ENCODE assay signal across 8 cellular contexts in the genomic region with DNA sequence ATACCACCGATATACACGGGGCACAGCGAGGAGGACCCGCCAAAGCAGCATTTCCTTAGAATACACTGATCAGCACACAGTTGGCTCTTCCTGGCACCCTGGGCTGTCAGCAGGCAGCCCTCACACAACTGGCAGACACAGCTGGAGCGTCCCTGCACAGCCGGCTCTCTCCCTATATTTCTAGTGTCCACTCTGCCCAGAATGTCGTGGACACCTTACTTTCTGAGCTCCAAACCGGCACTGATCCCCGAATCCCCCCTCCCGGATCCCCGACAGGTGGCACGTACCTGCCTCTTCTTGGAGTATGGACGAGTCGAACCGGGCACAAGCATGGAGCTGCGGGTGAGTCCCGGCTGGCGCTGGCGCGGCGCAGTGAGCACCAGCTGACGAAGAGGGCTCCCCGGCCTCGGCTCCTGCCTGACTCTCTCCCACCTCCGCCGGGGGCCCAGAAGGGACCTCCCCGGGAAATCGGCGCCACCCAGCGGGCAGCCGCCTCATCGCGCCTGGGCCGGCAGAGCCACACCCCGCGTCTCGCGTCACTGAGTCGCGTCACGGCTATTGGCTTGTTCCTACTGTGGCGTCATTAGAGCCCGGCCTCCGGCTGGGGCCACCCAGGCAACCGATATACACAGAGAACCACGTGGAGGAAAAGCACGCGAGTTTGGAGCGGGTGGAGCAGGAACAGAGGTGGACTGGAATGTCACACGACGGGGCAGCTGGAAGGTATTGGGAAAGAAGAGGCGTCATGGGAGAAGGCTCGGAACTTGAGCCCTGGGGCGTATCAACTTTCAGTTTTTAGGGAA. TPM values are rescaled to one million over a fixed set of nuclear protein-coding genes. Genes with fewer than 3 reads are reported as not detected.
A peak's percentile ranks its signal among the peaks of the same experiment; 100 is the strongest.
DNase-seq lines count a peak whose midpoint lies in the region; ATAC-seq and TF ChIP-seq lines count a peak whose summit lies in the region.

A gene with protein sequence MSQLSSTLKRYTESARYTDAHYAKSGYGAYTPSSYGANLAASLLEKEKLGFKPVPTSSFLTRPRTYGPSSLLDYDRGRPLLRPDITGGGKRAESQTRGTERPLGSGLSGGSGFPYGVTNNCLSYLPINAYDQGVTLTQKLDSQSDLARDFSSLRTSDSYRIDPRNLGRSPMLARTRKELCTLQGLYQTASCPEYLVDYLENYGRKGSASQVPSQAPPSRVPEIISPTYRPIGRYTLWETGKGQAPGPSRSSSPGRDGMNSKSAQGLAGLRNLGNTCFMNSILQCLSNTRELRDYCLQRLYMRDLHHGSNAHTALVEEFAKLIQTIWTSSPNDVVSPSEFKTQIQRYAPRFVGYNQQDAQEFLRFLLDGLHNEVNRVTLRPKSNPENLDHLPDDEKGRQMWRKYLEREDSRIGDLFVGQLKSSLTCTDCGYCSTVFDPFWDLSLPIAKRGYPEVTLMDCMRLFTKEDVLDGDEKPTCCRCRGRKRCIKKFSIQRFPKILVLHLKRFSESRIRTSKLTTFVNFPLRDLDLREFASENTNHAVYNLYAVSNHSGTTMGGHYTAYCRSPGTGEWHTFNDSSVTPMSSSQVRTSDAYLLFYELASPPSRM (minus strand): TSS at position 505 of the 803 bp plus-strand sequence. CDS start 8,210 bp downstream, outside the sequence.

- no peak within 1 kb of the TSS for H3K27ac Mint-ChIP-seq in natural killer cell treated with Interleukin-12 subunit alpha and Interleukin-12 subunit beta and Interleukin-15 and Interleukin-18, amount 100 ng/mL, for 72 hours

- H3K4me3 Mint-ChIP-seq in natural killer cell treated with Interleukin-12 subunit alpha and Interleukin-12 subunit beta and Interleukin-15 and Interleukin-18, amount 100 ng/mL, for 72 hours, result no peak within 1 kb of the TSS

- peaks cover 15% of the 10 kb centered on the region for H3K4me1 ChIP-seq in HAP-1

- no peaks in the 10 kb centered on the region for H3K9me3 Mint-ChIP-seq in natural killer cell treated with Interleukin-12 subunit alpha and Interleukin-12 subunit beta and Interleukin-15 and Interleukin-18, amount 100 ng/mL, for 72 hours

- H3K27me3 ChIP-seq in HAP-1 (ENCODE audit: low read depth), result no peaks in the 10 kb centered on the region
- no peaks in the 10 kb centered on the region for H3K27me3 ChIP-seq in MG63

- no peaks in the 10 kb centered on the region for H3K36me3 Mint-ChIP-seq in natural killer cell treated with Interleukin-12 subunit alpha and Interleukin-12 subunit beta and Interleukin-15 and Interleukin-18, amount 100 ng/mL, for 72 hours

- peaks cover 0 to 5% of the 10 kb centered on the region in 2 donors for H3K4me1 Mint-ChIP-seq in natural killer cell treated with Interleukin-12 subunit alpha and Interleukin-12 subunit beta and Interleukin-15 and Interleukin-18, amount 100 ng/mL, for 72 hours (ENCODE audit: low read depth in 2 of 2)

- peak; percentile 95 for DNase-seq in ELR (ENCODE audit: low read depth)
- peak; percentile 88 to 97 for DNase-seq in HAP-1 (ENCODE audit: low spot score in 2 of 2)
- DNase-seq in MG63, result peak; percentile 93
- peak; percentile 99 for DNase-seq in activated effector memory CD4-positive, alpha-beta T cell treated with anti-CD3 and anti-CD28 coated beads, Interleukin-2, amount 50 U/mL, for 16 hours
- DNase-seq in fibroblast of the aortic adventitia (ENCODE audit: low read depth), result peak; percentile 95
- peak; percentile 94 for DNase-seq in natural killer cell treated with Interleukin-12 subunit alpha and Interleukin-12 subunit beta and Interleukin-15 and Interleukin-18, amount 100 ng/mL, for 72 hours (ENCODE audit: low spot score)
- peak; percentile 94 to 97 (median 96) for DNase-seq in stimulated activated naive CD4-positive, alpha-beta T cell (lab: John Stamatoyannopoulos, UW)

- peak; percentile 99 for ATAC-seq in natural killer cell treated with Interleukin-12 subunit alpha and Interleukin-12 subunit beta and Interleukin-15 and Interleukin-18, amount 100 ng/mL, for 72 hours

- H3K4me3 ChIP-seq in HAP-1, result peak within 1 kb of the TSS; percentile 42
- H3K4me3 ChIP-seq in MG63, result peak within 1 kb of the TSS; percentile 66
- peak within 1 kb of the TSS; percentile 68 for H3K4me3 ChIP-seq in fibroblast of the aortic adventitia (ENCODE audit: low read depth, low read length)

- in situ Hi-C loops in HAP-1 (cut with MboI; ENCODE audit: low sequenced_read_pairs), result loop anchor here (10.0 kb wide), 1 partner anchor 57 kb away; no protein-coding TSS in a partner anchor

- no peaks in the 10 kb centered on the region; the same call in 1 of the 2 replicates for H3K9me3 ChIP-seq in HAP-1
- H3K9me3 ChIP-seq in MG63, result no peaks in the 10 kb centered on the region

- TF ChIP-seq POLR2A in Raji (IDR thresholded peaks at IDR 0.05; ENCODE audit: insufficient read depth, low read depth, low read length), result peak; percentile 52

- peaks cover 0 to 7% of the 10 kb centered on the region in 2 donors for H3K27me3 Mint-ChIP-seq in natural killer cell treated with Interleukin-12 subunit alpha and Interleukin-12 subunit beta and Interleukin-15 and Interleukin-18, amount 100 ng/mL, for 72 hours

- H3K36me3 ChIP-seq in HAP-1 (replicated peaks), result no peaks in the 10 kb centered on the region
- H3K36me3 ChIP-seq in MG63, result no peaks in the 10 kb centered on the region

- TF ChIP-seq CTCF in fibroblast of the aortic adventitia (IDR thresholded peaks at IDR 0.05; ENCODE audit: insufficient read depth, low read length), result peak; percentile 80

RNA-seq across cellular contexts. Expression of the gene that starts here (rescaled TPM):
- total RNA-seq in MG63 (2014; rRNA removed; shearing (Covaris generic); ENCODE audit: low replicate concordance), result 2.1 TPM in 1 of 2 replicates, not detected in the other
- 0.36 TPM in 1 of 2 replicates, not detected in the other for total RNA-seq in fibroblast of the aortic adventitia (ENCODE audit: low replicate concordance)
- total RNA-seq in natural killer cell treated with Interleukin-12 subunit alpha and Interleukin-12 subunit beta and Interleukin-15 and Interleukin-18, amount 100 ng/mL, for 72 hours, result not detected

Comparison
In these comparisons a context has a peak if more than half of its experiments do, and no peak if none do; other contexts are left out.
1. Peak in every context shown above with its lines: DNase-seq, ATAC-seq and H3K4me3 ChIP-seq.
2. Peak in DNase-seq and H3K4me3 ChIP-seq in fibroblast of the aortic adventitia; RNA of the gene not detected or under 1 TPM.
3. Peak in DNase-seq and ATAC-seq in natural killer cell treated with Interleukin-12 subunit alpha and Interleukin-12 subunit beta and Interleukin-15 and Interleukin-18, amount 100 ng/mL, for 72 hours; RNA of the gene not detected or under 1 TPM.